Comparison of ENCODE assay signal across 20 cellular contexts in genomic region chr22:23115825-23116494, GRCh38. TPM values are rescaled to one million over a fixed set of nuclear protein-coding genes. Genes with fewer than 3 reads are reported as not detected.
DNase-seq lines count a peak whose midpoint lies in the region; ATAC-seq and TF ChIP-seq lines count a peak whose summit lies in the region.
"Had no signal": no experiment of that assay in that cellular context is flagged by ENCODE, and none has a peak within 500 bp of the region (broad histone marks: within the 10 kb centered on the region; RNA-seq: fewer than 3 reads in every experiment).

No MANE protein-coding gene starts in this region.

- POLR2A ChIA-PET in HEK293 (lab: Yijun Ruan, JAX): no interaction called here

- H3K4me1 ChIP-seq in HEK293 (ENCODE audit: control insufficient read depth, insufficient read depth, low read length): no peaks in the 10 kb centered on the region

- CTCF ChIA-PET in HEK293 (lab: Yijun Ruan, JAX): no interaction called here

- H3K9me3 ChIP-seq in HEK293 (ENCODE audit: control insufficient read depth, insufficient read depth, low read depth, low read length): no peaks in the 10 kb centered on the region

- H3K36me3 ChIP-seq in HEK293 (ENCODE audit: control insufficient read depth in 2 of 2, insufficient read depth in 1 of 2, low read length in 2 of 2): peaks cover 0 to 21% of the 10 kb centered on the region in 2 experiments; a peak in 1 of 3 replicates

- H3K4me3 ChIP-seq in HEK293 (ENCODE audit: low read depth, low read length): no peak overlapping the region

- H3K27me3 ChIP-seq in layer of hippocampus (ENCODE audit: control insufficient read depth, insufficient read depth, low read length): no peaks in the 10 kb centered on the region

- no peak for TF ChIP-seq CTCF in HEK293 (tag by site-specific recombination; IDR thresholded peaks at IDR 0.05)

- no peak for ATAC-seq in HG02840 (IDR thresholded peaks at IDR 0.05; ENCODE audit: low FRiP score, unreplicated experiment)
- no peak for ATAC-seq in GM18867 (IDR thresholded peaks at IDR 0.05; ENCODE audit: unreplicated experiment)

- H3K27ac ChIP-seq in HEK293 (ENCODE audit: extremely low read depth, low read depth, low read length): no peak overlapping the region
- H3K27ac ChIP-seq in layer of hippocampus (ENCODE audit: low read depth, low read length): peak overlapping the region; percentile 96
- H3K27ac ChIP-seq in temporal lobe (ENCODE audit: low read depth, low read length): peak overlapping the region; percentile 100
- H3K27ac ChIP-seq: HL-60, KMS-11, RWPE1 had no signal

- DNase-seq in NCI-H69 (lab: John Stamatoyannopoulos, UW) (peak; percentile 61), hippocampal formation (lab: John Stamatoyannopoulos, UW) (no peak)
- DNase-seq: Calu3; CD8-positive, alpha-beta memory T cell; DMS153; H9; NCI-H1105 treated with DMSO at 0.1 percent for 48 hours; NCI-H1694; NCI-H510A; NCI-H748 treated with DMSO at 0.1 percent for 48 hours had no signal

TF ChIP-seq in HEK293, 187 proteins besides CTCF, POLR2A, EP300 and RAD21:
- TF ChIP-seq SCRT2 (tag by site-specific recombination; IDR thresholded peaks at IDR 0.05) (peak; percentile 31; the same call in 1 of the 2 replicates), ZNF624 (tag by site-specific recombination; IDR thresholded peaks at IDR 0.05) (no peak)

RNA-seq across cellular contexts. Expression of gene RSPH14, which starts 25.8 kb away (rescaled TPM):
- total RNA-seq in temporal lobe: 2.7 TPM
- total RNA-seq: Calu3; CD8-positive, alpha-beta memory T cell; G401; H9; HT-29 had no signal

RNA-seq across cellular contexts. Expression of gene RAB36, which starts 29.3 kb away (rescaled TPM):
- total RNA-seq in temporal lobe: 4.9 TPM

RNA-seq across cellular contexts. Expression of gene GNAZ, which starts 45.6 kb away (rescaled TPM):
- total RNA-seq in temporal lobe: 124 TPM
